Comparison of ENCODE assay signal across 10 cellular contexts in genomic region chr4:173522874-173523395, GRCh38. TPM values are rescaled to one million over a fixed set of nuclear protein-coding genes. Genes with fewer than 3 reads are reported as not detected.
DNase-seq lines count a peak whose midpoint lies in the region; ATAC-seq and TF ChIP-seq lines count a peak whose summit lies in the region.
"Had no signal": no experiment of that assay in that cellular context is flagged by ENCODE, and none has a peak within 500 bp of the region (broad histone marks: within the 10 kb centered on the region; RNA-seq: fewer than 3 reads in every experiment).

No MANE protein-coding gene starts in this region.

- no peak for TF ChIP-seq CTCF in WTC11 (IDR thresholded peaks at IDR 0.05)
- no peak for TF ChIP-seq CTCF in psoas muscle (IDR thresholded peaks at IDR 0.05)

- intact Hi-C loops in left cardiac atrium (cut with DNase I): loop anchor here in 1 of 2 donors (5.0 kb wide), 1 partner anchor 469 kb away; no protein-coding TSS in a partner anchor
- intact Hi-C loops in psoas muscle (cut with DNase I): loop anchor here in 1 of 2 donors (10.0 kb wide), 1 partner anchor 508 kb away; no protein-coding TSS in a partner anchor

- H3K4me3 ChIP-seq in CD8-positive, alpha-beta memory T cell (ENCODE audit: low read length): no peak overlapping the region
- peak overlapping the region; percentile 65 for H3K4me3 ChIP-seq in psoas muscle
- H3K4me3 ChIP-seq: lung had no signal

- H3K36me3 ChIP-seq in CD8-positive, alpha-beta memory T cell (ENCODE audit: insufficient read depth, low read length): no peaks in the 10 kb centered on the region
- H3K36me3 ChIP-seq in psoas muscle (ENCODE audit: insufficient read depth in 1 of 2, low read depth in 1 of 2): no peaks in the 10 kb centered on the region

- 41 to 48% (median 47%) methylated on average over 24 of the region's 24 CpGs for WGBS in psoas muscle, 3 donors

- no peaks in the 10 kb centered on the region for H3K9me3 ChIP-seq in CD8-positive, alpha-beta memory T cell (ENCODE audit: low read length)
- H3K9me3 ChIP-seq in psoas muscle: no peaks in the 10 kb centered on the region

- H3K4me1 ChIP-seq in CD8-positive, alpha-beta memory T cell (ENCODE audit: insufficient read depth, low read length): no peaks in the 10 kb centered on the region
- H3K4me1 ChIP-seq in psoas muscle: peaks cover 11% of the 10 kb centered on the region

- H3K4me1 Mint-ChIP-seq in CD8-positive, alpha-beta memory T cell: peaks cover 19 to 31% (median 19%) of the 10 kb centered on the region in 3 donors
- peaks cover 69% of the 10 kb centered on the region for H3K4me1 Mint-ChIP-seq in WTC11

- H3K27ac ChIP-seq in CD8-positive, alpha-beta memory T cell (ENCODE audit: low read depth, low read length): no peak overlapping the region
- no peak overlapping the region for H3K27ac ChIP-seq in psoas muscle

- H3K27me3 Mint-ChIP-seq in CD8-positive, alpha-beta memory T cell: peaks cover 91 to 93% of the 10 kb centered on the region in 2 donors
- peaks cover 100% of the 10 kb centered on the region for H3K27me3 Mint-ChIP-seq in WTC11 (ENCODE audit: low read depth)

- POLR2A ChIA-PET in CD8-positive, alpha-beta memory T cell (lab: Charles Lee): interaction anchor here (0.9 kb wide), 1 partner anchor 13 kb away, joined by 3 read pairs; no protein-coding TSS in a partner anchor
- POLR2A ChIA-PET in WTC11 (lab: Charles Lee): no interaction called here

- H3K36me3 Mint-ChIP-seq in CD8-positive, alpha-beta memory T cell: peaks cover 0 to 2% (median 0%) of the 10 kb centered on the region in 3 donors
- H3K36me3 Mint-ChIP-seq in WTC11: peaks cover 7% of the 10 kb centered on the region; the same call in 1 of the 2 replicates

- peak; percentile 1 for ATAC-seq in WTC11
- ATAC-seq in left cardiac atrium: peak in 1 of 2 donors; percentile 0
- no peak for ATAC-seq in psoas muscle

- no peak for DNase-seq in CD8-positive, alpha-beta memory T cell
- DNase-seq in WTC11 (ENCODE audit: low spot score): no peak
- DNase-seq in left cardiac atrium: peak; percentile 44
- DNase-seq in psoas muscle: no peak
- DNase-seq in stimulated activated CD4-positive, alpha-beta T cell treated with anti-CD3 and anti-CD28 coated beads, Interleukin-1b, Interleukin-23, amount 100 ng/mL, for 48 hours: no peak
- DNase-seq in A172 (ENCODE audit: low spot score): no peak
- no peak for DNase-seq in NOMO-1 treated with dmso at 0.1 percent for 144 hours (lab: John Stamatoyannopoulos, UW; ENCODE audit: unreplicated experiment)
- DNase-seq in HuH-7 (ENCODE audit: low spot score): no peak
- DNase-seq: NCI-H2107 had no signal

- peak overlapping the region in 4 of 7 donors; percentile 24 to 74 (median 60) for H3K4me3 Mint-ChIP-seq in CD8-positive, alpha-beta memory T cell
- peak overlapping the region; percentile 64 for H3K4me3 Mint-ChIP-seq in WTC11

- peaks cover 79% of the 10 kb centered on the region for H3K27me3 ChIP-seq in CD8-positive, alpha-beta memory T cell (ENCODE audit: insufficient read depth, low read length, poor library complexity, severe bottlenecking)
- peaks cover 0 to 94% (median 39%) of the 10 kb centered on the region in 3 donors for H3K27me3 ChIP-seq in psoas muscle (ENCODE audit: insufficient read depth in 3 of 3, low read length in 2 of 3)

- peak overlapping the region in 1 of 8 donors; percentile 22 for H3K27ac Mint-ChIP-seq in CD8-positive, alpha-beta memory T cell
- H3K27ac Mint-ChIP-seq in WTC11: no peak overlapping the region

- peaks cover 8 to 21% (median 16%) of the 10 kb centered on the region in 5 donors for H3K9me3 Mint-ChIP-seq in CD8-positive, alpha-beta memory T cell
- H3K9me3 Mint-ChIP-seq in WTC11: no peaks in the 10 kb centered on the region

- CTCF ChIA-PET in CD8-positive, alpha-beta memory T cell (lab: Charles Lee): interaction anchor here (1.4 kb wide), 1 partner anchor 14 kb away, joined by 3 read pairs; no protein-coding TSS in a partner anchor
- CTCF ChIA-PET in WTC11 (lab: Charles Lee): interaction anchor here (0.8 to 2.5 kb wide), 5 partner anchors 14 to 467 kb away, joined by 3 to 9 read pairs (median 4); no protein-coding TSS in a partner anchor

TF ChIP-seq in WTC11, 78 proteins besides CTCF, POLR2A, EP300 and RAD21:
- TF ChIP-seq MLX (CRISPR knock-in tag; IDR thresholded peaks at IDR 0.05) (no peak), CBFB (CRISPR knock-in tag; IDR thresholded peaks at IDR 0.05; ENCODE audit: low read depth) (no peak), FOXP1 (CRISPR knock-in tag; IDR thresholded peaks at IDR 0.05; ENCODE audit: borderline replicate concordance) (no peak), ATF3 (CRISPR knock-in tag; conservative IDR thresholded peaks at IDR 0.05) (no peak), MXD4 (CRISPR knock-in tag; IDR thresholded peaks at IDR 0.05; ENCODE audit: borderline replicate concordance) (no peak), MYBL2 (CRISPR knock-in tag; IDR thresholded peaks at IDR 0.05) (no peak), GTF2I (CRISPR knock-in tag; conservative IDR thresholded peaks at IDR 0.05) (no peak), ESRRA (CRISPR knock-in tag; IDR thresholded peaks at IDR 0.05; ENCODE audit: borderline replicate concordance) (no peak), PREB (CRISPR knock-in tag; IDR thresholded peaks at IDR 0.05; ENCODE audit: borderline replicate concordance) (no peak), FOXK1 (CRISPR knock-in tag; IDR thresholded peaks at IDR 0.05) (no peak), E2F5 (CRISPR knock-in tag; IDR thresholded peaks at IDR 0.05) (no peak), TEAD4 (CRISPR knock-in tag; IDR thresholded peaks at IDR 0.05) (no peak), KAT7 (CRISPR knock-in tag; IDR thresholded peaks at IDR 0.05; ENCODE audit: borderline replicate concordance) (no peak), SP1 (CRISPR knock-in tag; conservative IDR thresholded peaks at IDR 0.05) (no peak), ZBTB43 (CRISPR knock-in tag; IDR thresholded peaks at IDR 0.05) (no peak), PRRX2 (CRISPR knock-in tag; IDR thresholded peaks at IDR 0.05) (no peak), CREM (CRISPR knock-in tag; IDR thresholded peaks at IDR 0.05) (no peak), NR2C2 (CRISPR knock-in tag; IDR thresholded peaks at IDR 0.05) (no peak), HMGA2 (CRISPR knock-in tag; IDR thresholded peaks at IDR 0.05) (no peak)

RNA-seq across cellular contexts. Expression of gene HAND2, which starts 7.1 kb away (rescaled TPM):
- total RNA-seq in CD8-positive, alpha-beta memory T cell: not detected
- polyA plus RNA-seq in CD8-positive, alpha-beta memory T cell: not detected
- total RNA-seq in WTC11 (2021) (0.09 to 0.13 TPM in 2 of 3 replicates, not detected in the other), left cardiac atrium (10 to 100 TPM; 63.2 to 75.1 TPM), psoas muscle (under 1 TPM in 2 of 4 donors, not detected in 2; 0.34 to 0.54 TPM)
- under 1 TPM; 0.05 to 0.13 (median 0.12) TPM for polyA plus RNA-seq in psoas muscle
- 0.19 and 0.50 TPM in 2 replicates for total RNA-seq in A172 (2014; rRNA removed; shearing (Covaris generic))

Comparison
In these comparisons a context has a peak if more than half of its experiments do, and no peak if none do; other contexts are left out.
1. RNA of gene HAND2, which starts 7.1 kb away (total RNA-seq): 63.2 to 75.1 TPM in left cardiac atrium; 0.34 to 0.54 TPM in psoas muscle, 0.19 to 0.50 TPM in A172, 0.09 to 0.13 TPM in WTC11 and not detected in CD8-positive, alpha-beta memory T cell; every median in the first group is over 10 times any median in the second.